8 cellular contexts compared by ENCODE assay signal in genomic region chr5:71533614-71534013, GRCh38. TPM values are rescaled to one million over a fixed set of nuclear protein-coding genes. Genes with fewer than 3 reads are reported as not detected.
A peak's percentile ranks its signal among the peaks of the same experiment; 100 is the strongest.
DNase-seq lines count a peak whose midpoint lies in the region; ATAC-seq and TF ChIP-seq lines count a peak whose summit lies in the region.
"Had no signal": no experiment of that assay in that cellular context is flagged by ENCODE, and none has a peak within 500 bp of the region (broad histone marks: within the 10 kb centered on the region; RNA-seq: fewer than 3 reads in every experiment).

No MANE protein-coding gene starts in this region.

- no peaks in the 10 kb centered on the region for H3K27me3 Mint-ChIP-seq in osteocyte (ENCODE audit: unreplicated experiment)

- peaks cover 18% of the 10 kb centered on the region for H3K4me1 Mint-ChIP-seq in osteocyte (ENCODE audit: unreplicated experiment)
- H3K4me1 Mint-ChIP-seq: neural crest cell had no signal

- DNase-seq in GM13976 (ENCODE audit: low spot score) (peak; percentile 35), HT1080 (ENCODE audit: low read depth) (peak; percentile 48), choroid plexus epithelial cell (ENCODE audit: low read depth) (peak; percentile 69), osteocyte (ENCODE audit: extremely low spot score, unreplicated experiment) (no peak), iPS-NIHi11 (ENCODE audit: low spot score) (no peak), cortex of kidney (lab: John Stamatoyannopoulos, UW) (no peak)

- H3K4me3 ChIP-seq in choroid plexus epithelial cell (ENCODE audit: low read depth, low read length): no peak overlapping the region

- peak overlapping the region; percentile 8 for H3K27ac Mint-ChIP-seq in osteocyte (ENCODE audit: unreplicated experiment)

- H3K4me3 Mint-ChIP-seq in osteocyte (ENCODE audit: unreplicated experiment): no peak overlapping the region
- H3K4me3 Mint-ChIP-seq: neural crest cell had no signal

- ATAC-seq in HG03354 (IDR thresholded peaks at IDR 0.05; ENCODE audit: poor library complexity, severe bottlenecking, unreplicated experiment): no peak

- no peaks in the 10 kb centered on the region for H3K9me3 Mint-ChIP-seq in osteocyte (ENCODE audit: unreplicated experiment)
- H3K9me3 Mint-ChIP-seq: neural crest cell had no signal

- TF ChIP-seq CTCF in GM13976 (IDR thresholded peaks at IDR 0.05; ENCODE audit: borderline replicate concordance, control extremely low read depth, extremely low read depth, insufficient read depth, missing control alignments): no peak
- TF ChIP-seq CTCF in choroid plexus epithelial cell (conservative IDR thresholded peaks at IDR 0.05; ENCODE audit: low read depth, low read length): no peak
- TF ChIP-seq CTCF in osteocyte (IDR thresholded peaks at IDR 0.05): no peak

- H3K36me3 Mint-ChIP-seq in osteocyte (ENCODE audit: unreplicated experiment): peaks cover 39% of the 10 kb centered on the region

- in situ Hi-C loops in GM13976 (cut with MboI; ENCODE audit: low sequenced_read_pairs, unreplicated experiment): no loop called here

RNA-seq across cellular contexts. Expression of gene MCCC2, which starts 53.5 kb away (rescaled TPM):
- total RNA-seq in HT1080 (2014; rRNA removed; shearing (Covaris generic)): 42.0 and 50.3 TPM in 2 replicates
- polyA plus RNA-seq in HT1080 (2015; cell fraction: cytosol; rRNA removed): 46.7 and 61.2 TPM in 2 replicates
- polyA plus RNA-seq in HT1080 (2015; cell fraction: nucleus; rRNA removed): 63.3 and 69.5 TPM in 2 replicates
- 25.4 and 30.5 TPM in 2 replicates for total RNA-seq in osteocyte

Comparison
In these comparisons a context has a peak if more than half of its experiments do, and no peak if none do; other contexts are left out.
1. DNase-seq: peak in GM13976 (single experiment), HT1080 (single experiment) and choroid plexus epithelial cell (single experiment); none in osteocyte (single experiment), iPS-NIHi11 (single experiment) and cortex of kidney (single experiment).